ENCODE assay signal across 21 cellular contexts in genomic region chr9:117145811-117146490, GRCh38.
"Had no signal": no experiment of that assay in that cellular context is flagged by ENCODE, and none has a peak within 500 bp of the region (broad histone marks: within the 10 kb centered on the region; RNA-seq: fewer than 3 reads in every experiment).

No MANE protein-coding gene starts in this region.

- H3K27ac Mint-ChIP-seq: activated naive CD8-positive, alpha-beta T cell treated with anti-CD3 and anti-CD28 coated beads, Interleukin-2, amount 50 U/mL, for 24 hours; dendritic cell treated with granulocyte-macrophage colony-stimulating factor and Interleukin-4, amounts not matched to agents 40 ng/mL and 50 ng/mL, for 4 days; naive thymus-derived CD4-positive, alpha-beta T cell; progenitor cell of endocrine pancreas; stimulated activated naive B cell treated with anti-CD40 and anti-IgM and Interleukin-4, amounts not matched to agents 10 μg/mL and 1 μg/mL and 100 μg/mL, for 72 hours; WTC11 had no signal

- H3K9me3 Mint-ChIP-seq: WTC11 had no signal

- H3K4me1 Mint-ChIP-seq: activated naive CD8-positive, alpha-beta T cell treated with anti-CD3 and anti-CD28 coated beads, Interleukin-2, amount 50 U/mL, for 24 hours; naive thymus-derived CD4-positive, alpha-beta T cell; stimulated activated naive B cell treated with anti-CD40 and anti-IgM and Interleukin-4, amounts not matched to agents 10 μg/mL and 1 μg/mL and 100 μg/mL, for 72 hours; WTC11 had no signal

- H3K36me3 Mint-ChIP-seq: stimulated activated naive B cell treated with anti-CD40 and anti-IgM and Interleukin-4, amounts not matched to agents 10 μg/mL and 1 μg/mL and 100 μg/mL, for 72 hours; WTC11 had no signal

- ATAC-seq: activated naive CD8-positive, alpha-beta T cell treated with anti-CD3 and anti-CD28 coated beads, Interleukin-2, amount 50 U/mL, for 24 hours; left lung; naive thymus-derived CD4-positive, alpha-beta T cell; stimulated activated naive B cell treated with anti-CD40 and anti-IgM and Interleukin-4, amounts not matched to agents 10 μg/mL and 1 μg/mL and 100 μg/mL, for 72 hours; WTC11 had no signal

- H3K27me3 Mint-ChIP-seq: activated naive CD8-positive, alpha-beta T cell treated with anti-CD3 and anti-CD28 coated beads, Interleukin-2, amount 50 U/mL, for 24 hours; dendritic cell treated with granulocyte-macrophage colony-stimulating factor and Interleukin-4, amounts not matched to agents 40 ng/mL and 50 ng/mL, for 4 days; progenitor cell of endocrine pancreas; stimulated activated naive B cell treated with anti-CD40 and anti-IgM and Interleukin-4, amounts not matched to agents 10 μg/mL and 1 μg/mL and 100 μg/mL, for 72 hours had no signal

- DNase-seq: activated CD8-positive, alpha-beta memory T cell treated with anti-CD3 and anti-CD28 coated beads for 24 hours; activated CD8-positive, alpha-beta memory T cell treated with anti-CD3 and anti-CD28 coated beads, Interleukin-2, amount 50 U/mL, for 4 hours; activated gamma-delta T cell; activated naive CD4-positive, alpha-beta T cell treated with anti-CD3 and anti-CD28 coated beads, Interleukin-2, amount 50 U/mL, for 16 hours; activated naive CD8-positive, alpha-beta T cell treated with anti-CD3 and anti-CD28 coated beads, Interleukin-2, amount 50 U/mL, for 24 hours; activated T-cell treated with anti-CD3 and anti-CD28 coated beads, Interleukin-2, amount 50 U/mL, for 48 hours; effector CD8-positive, alpha-beta T cell; erythroblast; foreskin fibroblast; hippocampal formation; kidney glomerular epithelial cell; left lung; naive thymus-derived CD4-positive, alpha-beta T cell; stimulated activated CD4-positive, alpha-beta T cell treated with anti-CD3 and anti-CD28 coated beads, Interleukin-2, amount 100 ng/mL, for 48 hours; stimulated activated CD8-positive, alpha-beta memory T cell treated with anti-CD3 and anti-CD28 coated beads, Interleukin-4, amount 100 ng/mL, for 48 hours; stimulated activated naive B cell treated with anti-CD40 and anti-IgM and Interleukin-4, amounts not matched to agents 10 μg/mL and 1 μg/mL and 100 μg/mL, for 72 hours; T-helper 9 cell; transverse colon had no signal

- H3K4me3 Mint-ChIP-seq: activated naive CD8-positive, alpha-beta T cell treated with anti-CD3 and anti-CD28 coated beads, Interleukin-2, amount 50 U/mL, for 24 hours; dendritic cell treated with granulocyte-macrophage colony-stimulating factor and Interleukin-4, amounts not matched to agents 40 ng/mL and 50 ng/mL, for 4 days; naive thymus-derived CD4-positive, alpha-beta T cell; stimulated activated naive B cell treated with anti-CD40 and anti-IgM and Interleukin-4, amounts not matched to agents 10 μg/mL and 1 μg/mL and 100 μg/mL, for 72 hours; WTC11 had no signal
